In genomic region chr17:42774066-42774750, GRCh38 we compare ENCODE assay signal across 10 cellular contexts. TPM values are rescaled to one million over a fixed set of nuclear protein-coding genes. Genes with fewer than 3 reads are reported as not detected.
DNase-seq lines count a peak whose midpoint lies in the region; ATAC-seq lines count a peak whose summit lies in the region.
"Had no signal": no experiment of that assay in that cellular context is flagged by ENCODE, and none has a peak within 500 bp of the region (broad histone marks: within the 10 kb centered on the region; RNA-seq: fewer than 3 reads in every experiment).

No MANE protein-coding gene starts in this region.

- DNase-seq in activated T-cell treated with anti-CD3 and anti-CD28 coated beads, Interleukin-2, amount 50 U/mL, for 24 hours = no peak
- no peak for DNase-seq in activated T-cell treated with anti-CD3 and anti-CD28 coated beads, Interleukin-2, amount 50 U/mL, for 48 hours
- DNase-seq in iris pigment epithelial cell (ENCODE audit: low read depth) (peak; percentile 51), COLO668 (lab: John Stamatoyannopoulos, UW; ENCODE audit: unreplicated experiment) (no peak), NOMO-1 treated with DMSO at 0.1 percent for 48 hours (lab: John Stamatoyannopoulos, UW; ENCODE audit: unreplicated experiment) (no peak)

- peak overlapping the region; percentile 96 for H3K4me3 Mint-ChIP-seq in activated T-cell treated with anti-CD3 and anti-CD28 coated beads, Interleukin-2, amount 50 U/mL, for 24 hours
- peak overlapping the region; percentile 97 for H3K4me3 Mint-ChIP-seq in activated T-helper 17 cell treated with anti-CD3 and anti-CD28 coated beads, Interleukin-2, amount 50 U/mL, for 72 hours

- H3K4me3 ChIP-seq in thymus (ENCODE audit: low read length) = peak overlapping the region; percentile 52

- H3K27me3 Mint-ChIP-seq in activated T-cell treated with anti-CD3 and anti-CD28 coated beads, Interleukin-2, amount 50 U/mL, for 24 hours = no peaks in the 10 kb centered on the region
- no peaks in the 10 kb centered on the region for H3K27me3 Mint-ChIP-seq in activated T-helper 17 cell treated with anti-CD3 and anti-CD28 coated beads, Interleukin-2, amount 50 U/mL, for 72 hours

- peaks cover 9% of the 10 kb centered on the region for H3K4me1 ChIP-seq in thymus (ENCODE audit: control insufficient read depth, insufficient read depth, low read length)

- peaks cover 59% of the 10 kb centered on the region for H3K36me3 Mint-ChIP-seq in activated T-cell treated with anti-CD3 and anti-CD28 coated beads, Interleukin-2, amount 50 U/mL, for 24 hours (ENCODE audit: low read depth)
- peaks cover 53% of the 10 kb centered on the region for H3K36me3 Mint-ChIP-seq in activated T-helper 17 cell treated with anti-CD3 and anti-CD28 coated beads, Interleukin-2, amount 50 U/mL, for 72 hours (ENCODE audit: low read depth)

- no peak for ATAC-seq in activated T-helper 17 cell treated with anti-CD3 and anti-CD28 coated beads, Interleukin-2, amount 50 U/mL, for 72 hours (replicated peaks)
- no peak for ATAC-seq in HG02642 (IDR thresholded peaks at IDR 0.05; ENCODE audit: poor library complexity, unreplicated experiment)

- WGBS in thymus = 93% methylated on average over 3 of the region's 3 CpGs

- peaks cover 29% of the 10 kb centered on the region for H3K4me1 Mint-ChIP-seq in activated T-cell treated with anti-CD3 and anti-CD28 coated beads, Interleukin-2, amount 50 U/mL, for 24 hours (ENCODE audit: low read depth)
- peaks cover 8% of the 10 kb centered on the region for H3K4me1 Mint-ChIP-seq in activated T-helper 17 cell treated with anti-CD3 and anti-CD28 coated beads, Interleukin-2, amount 50 U/mL, for 72 hours

- peaks cover 20% of the 10 kb centered on the region for H3K36me3 ChIP-seq in thymus (ENCODE audit: control insufficient read depth, insufficient read depth)

- no peak overlapping the region for H3K27ac ChIP-seq in thymus (ENCODE audit: low read depth)

- H3K9me3 Mint-ChIP-seq in activated T-cell treated with anti-CD3 and anti-CD28 coated beads, Interleukin-2, amount 50 U/mL, for 24 hours = no peaks in the 10 kb centered on the region
- H3K9me3 Mint-ChIP-seq in activated T-helper 17 cell treated with anti-CD3 and anti-CD28 coated beads, Interleukin-2, amount 50 U/mL, for 72 hours = no peaks in the 10 kb centered on the region

- H3K27me3 ChIP-seq in thymus (ENCODE audit: control insufficient read depth, insufficient read depth) = no peaks in the 10 kb centered on the region

- H3K9me3 ChIP-seq in thymus (ENCODE audit: control insufficient read depth) = no peaks in the 10 kb centered on the region

- peak overlapping the region; percentile 96 for H3K27ac Mint-ChIP-seq in activated T-cell treated with anti-CD3 and anti-CD28 coated beads, Interleukin-2, amount 50 U/mL, for 24 hours
- H3K27ac Mint-ChIP-seq in activated T-helper 17 cell treated with anti-CD3 and anti-CD28 coated beads, Interleukin-2, amount 50 U/mL, for 72 hours = peak overlapping the region; percentile 96

RNA-seq across cellular contexts. Expression of gene VPS25, which starts 1.0 kb away (rescaled TPM):
- 10 to 100 TPM; 39.3 to 47.5 TPM for total RNA-seq in activated T-helper 17 cell treated with anti-CD3 and anti-CD28 coated beads, Interleukin-2, amount 50 U/mL, for 72 hours
- polyA plus RNA-seq in thymus = 58.3 TPM

RNA-seq across cellular contexts. Expression of gene WNK4, which starts 6.2 kb away (rescaled TPM):
- total RNA-seq in activated T-helper 17 cell treated with anti-CD3 and anti-CD28 coated beads, Interleukin-2, amount 50 U/mL, for 72 hours = 1 to 10 TPM in 1 of 2 donors, under 1 TPM in 1; 0.41 to 1.5 TPM
- 0.11 TPM for polyA plus RNA-seq in thymus
- total RNA-seq: G401 had no signal

RNA-seq across cellular contexts. Expression of gene RAMP2, which starts 13.2 kb away (rescaled TPM):
- not detected for total RNA-seq in activated T-helper 17 cell treated with anti-CD3 and anti-CD28 coated beads, Interleukin-2, amount 50 U/mL, for 72 hours
- polyA plus RNA-seq in thymus = 22.1 TPM
- total RNA-seq: activated CD8-positive, alpha-beta memory T cell treated with anti-CD3 and anti-CD28 coated beads for 36 hours had no signal

RNA-seq across cellular contexts. Expression of gene COA3, which starts 24.3 kb away (rescaled TPM):
- 10 to 100 TPM; 18.6 to 31.2 TPM for total RNA-seq in activated T-helper 17 cell treated with anti-CD3 and anti-CD28 coated beads, Interleukin-2, amount 50 U/mL, for 72 hours
- 95.5 TPM for polyA plus RNA-seq in thymus

RNA-seq across cellular contexts. Expression of gene CNTD1, which starts 24.5 kb away (rescaled TPM):
- under 1 TPM in 1 of 2 donors, not detected in 1; 0.24 TPM for total RNA-seq in activated T-helper 17 cell treated with anti-CD3 and anti-CD28 coated beads, Interleukin-2, amount 50 U/mL, for 72 hours
- 0.32 TPM for polyA plus RNA-seq in thymus
- total RNA-seq: activated CD8-positive, alpha-beta memory T cell treated with anti-CD3 and anti-CD28 coated beads for 36 hours; G401 had no signal
